In genomic region chr2:120712180-120712678, GRCh38 we compare ENCODE assay signal across 19 cellular contexts. TPM values are rescaled to one million over a fixed set of nuclear protein-coding genes. Genes with fewer than 3 reads are reported as not detected.
A peak's percentile ranks its signal among the peaks of the same experiment; 100 is the strongest.
DNase-seq lines count a peak whose midpoint lies in the region; ATAC-seq and TF ChIP-seq lines count a peak whose summit lies in the region.
"Had no signal": no experiment of that assay in that cellular context is flagged by ENCODE, and none has a peak within 500 bp of the region (broad histone marks: within the 10 kb centered on the region; RNA-seq: fewer than 3 reads in every experiment).

No MANE protein-coding gene starts in this region.

- H3K36me3 ChIP-seq in H7 (replicated peaks; ENCODE audit: control insufficient read depth, insufficient read depth, low read length) (no peaks in the 10 kb centered on the region), SJCRH30 (no peaks in the 10 kb centered on the region)
- H3K36me3 ChIP-seq: colonic mucosa, MG63, vagina had no signal

- peaks cover 10% of the 10 kb centered on the region; the same call in 1 of the 2 replicates for H3K4me1 ChIP-seq in SJCRH30
- H3K4me1 ChIP-seq: colonic mucosa, vagina had no signal

- no peaks in the 10 kb centered on the region for H3K9me3 ChIP-seq in SJCRH30 (replicated peaks)
- H3K9me3 ChIP-seq: colonic mucosa, MG63, vagina had no signal

- DNase-seq in AG10803 (ENCODE audit: low read depth) (peak; percentile 42), H7 (peak; percentile 31), SJCRH30 (peak; percentile 54 to 62), fibroblast of the aortic adventitia (ENCODE audit: low read depth) (peak; percentile 79), SIG-M5 treated with dmso at 0.1 percent for 504 hours (lab: John Stamatoyannopoulos, UW; ENCODE audit: unreplicated experiment) (no peak), globus pallidus (ENCODE audit: low spot score) (no peak)
- DNase-seq: activated B cell treated with CpG ODN at 0.5 μM for 24 hours, colonic mucosa, COR-L47, GDM1, head of caudate nucleus, MG63, NCI-H2081, RPMI8226, T-cell had no signal

- no peak overlapping the region for H3K27ac ChIP-seq in SJCRH30
- H3K27ac ChIP-seq: colonic mucosa, vagina had no signal

- H3K27me3 ChIP-seq in H7 (ENCODE audit: control insufficient read depth, insufficient read depth, low read length) (peaks cover 7% of the 10 kb centered on the region; the same call in 1 of the 2 replicates), SJCRH30 (no peaks in the 10 kb centered on the region)
- H3K27me3 ChIP-seq: colonic mucosa, MG63, vagina had no signal

- TF ChIP-seq CTCF in AG10803 (conservative IDR thresholded peaks at IDR 0.05; ENCODE audit: low read length) (no peak), fibroblast of the aortic adventitia (IDR thresholded peaks at IDR 0.05; ENCODE audit: insufficient read depth, low read length) (no peak)

- H3K4me3 ChIP-seq in AG10803 (ENCODE audit: low read length) (no peak overlapping the region), H7 (ENCODE audit: insufficient read depth, low read depth, low read length) (no peak overlapping the region), SJCRH30 (no peak overlapping the region), fibroblast of the aortic adventitia (ENCODE audit: low read depth, low read length) (no peak overlapping the region)
- H3K4me3 ChIP-seq: colonic mucosa, MG63, vagina had no signal

- no peak for ATAC-seq in GM18519 (IDR thresholded peaks at IDR 0.05; ENCODE audit: low FRiP score, unreplicated experiment)
- ATAC-seq in HG03342 (IDR thresholded peaks at IDR 0.05; ENCODE audit: unreplicated experiment): no peak
- ATAC-seq: T-cell had no signal

RNA-seq across cellular contexts. Expression of gene GLI2, which starts 23.4 kb away (rescaled TPM):
- 37.3 and 41.4 TPM in 2 replicates for total RNA-seq in H7 (2014; rRNA removed; shearing (Covaris generic))
- 13.0 and 18.4 TPM in 2 replicates for total RNA-seq in SJCRH30 (2014; rRNA removed; shearing (Covaris generic))
- total RNA-seq in fibroblast of the aortic adventitia (ENCODE audit: low replicate concordance): 1.9 and 5.3 TPM in 2 replicates
- total RNA-seq: activated B cell treated with CpG ODN at 0.5 μM for 24 hours, mononuclear cell had no signal

Comparison
In these comparisons a context has a peak if more than half of its experiments do, and no peak if none do; other contexts are left out.
1. DNase-seq: peak in AG10803 (single experiment), H7 (single experiment), SJCRH30 (2 of 2) and fibroblast of the aortic adventitia (single experiment); none in SIG-M5 treated with dmso at 0.1 percent for 504 hours (single experiment) and globus pallidus (single experiment).